8 cellular contexts compared by ENCODE assay signal in genomic region chr5:77972545-77973252, GRCh38.
DNase-seq lines count a peak whose midpoint lies in the region; ATAC-seq, FAIRE-seq and TF ChIP-seq lines count a peak whose summit lies in the region.

No MANE protein-coding gene starts in this region.

- TF ChIP-seq POLR2A in IMR-90 (IDR thresholded peaks at IDR 0.05; ENCODE audit: low read depth, low read length) (no peak), K562 (conservative IDR thresholded peaks at IDR 0.05) (no peak)

- H4K5ac ChIP-seq in IMR-90 (ENCODE audit: low read depth, low read length): no peak overlapping the region

- H2AFZ ChIP-seq in IMR-90 (replicated peaks; ENCODE audit: low read length, poor library complexity) (peak overlapping the region; percentile 80), K562 (ENCODE audit: low read depth, low read length) (no peak overlapping the region), Karpas-422 (ENCODE audit: low read length) (no peak overlapping the region)

- H3K9me1 ChIP-seq in IMR-90 (ENCODE audit: insufficient read depth, low read length) (no peaks in the 10 kb centered on the region), K562 (ENCODE audit: control insufficient read depth, insufficient read depth, low read length) (no peaks in the 10 kb centered on the region)

- peak overlapping the region; percentile 13 for H2AK9ac ChIP-seq in IMR-90 (replicated peaks; ENCODE audit: low read depth, low read length, poor library complexity)

- H3K36me3 ChIP-seq in IMR-90 (ENCODE audit: control insufficient read depth, insufficient read depth, low read length) (no peaks in the 10 kb centered on the region), K562 (ENCODE audit: control insufficient read depth, insufficient read depth, low read length) (no peaks in the 10 kb centered on the region), lower lobe of right lung (no peaks in the 10 kb centered on the region), tibial artery (no peaks in the 10 kb centered on the region), Karpas-422 (ENCODE audit: insufficient read depth, low read length) (no peaks in the 10 kb centered on the region)

- H3K18ac ChIP-seq in IMR-90 (ENCODE audit: low read depth, low read length): no peak overlapping the region

- no peaks in the 10 kb centered on the region for H3K79me1 ChIP-seq in IMR-90 (ENCODE audit: low read depth in 1 of 2, low read length in 2 of 2)

- ATAC-seq in IMR-90 (ENCODE audit: low read depth) (peak; percentile 62), K562 (peak; percentile 47; the same call in 1 of the 3 replicates), lower lobe of right lung (peak; percentile 51 to 59)

- H4K8ac ChIP-seq in IMR-90 (ENCODE audit: low read depth in 2 of 2, low read length in 2 of 2): no peak overlapping the region

- intact Hi-C loops in IMR-90 (cut with micrococcal nuclease) (no loop called here), K562 (cut with micrococcal nuclease) (no loop called here), lower lobe of right lung (cut with DNase I) (no loop called here), tibial artery (cut with DNase I; ENCODE audit: low total_unique reads) (no loop called here)

- H3K9ac ChIP-seq in IMR-90 (ENCODE audit: low read depth, low read length) (no peak overlapping the region), K562 (ENCODE audit: insufficient read depth in 1 of 2, low read depth in 2 of 2, low read length in 2 of 2) (no peak overlapping the region), Karpas-422 (ENCODE audit: low read length) (no peak overlapping the region)

- H3K14ac ChIP-seq in IMR-90 (replicated peaks; ENCODE audit: low read depth, low read length): no peak overlapping the region

- POLR2A ChIA-PET in IMR-90 (lab: Charles Lee; ENCODE audit: unreplicated experiment): no interaction called here
- POLR2A ChIA-PET in K562 (lab: Yijun Ruan, JAX): no interaction called here

- H3K27me3 ChIP-seq in IMR-90 (ENCODE audit: control insufficient read depth, insufficient read depth, low read length): peaks cover 69% of the 10 kb centered on the region
- peaks cover 40 to 47% of the 10 kb centered on the region in 2 experiments; a peak in 4 of 5 replicates for H3K27me3 ChIP-seq in K562 (ENCODE audit: control insufficient read depth in 2 of 2, insufficient read depth in 2 of 2, low read length in 2 of 2)
- peaks cover 59% of the 10 kb centered on the region for H3K27me3 ChIP-seq in lower lobe of right lung (ENCODE audit: low read depth)
- peaks cover 0 to 36% of the 10 kb centered on the region in 2 donors for H3K27me3 ChIP-seq in tibial artery
- no peaks in the 10 kb centered on the region for H3K27me3 ChIP-seq in Karpas-422 (ENCODE audit: low read length)

- H3K27ac ChIP-seq in IMR-90 (ENCODE audit: insufficient read depth, low read length) (no peak overlapping the region), K562 (ENCODE audit: extremely low read depth, low read depth, low read length) (no peak overlapping the region), lower lobe of right lung (no peak overlapping the region), tibial artery (no peak overlapping the region), Karpas-422 (ENCODE audit: low read length) (no peak overlapping the region)

- H3K4ac ChIP-seq in IMR-90 (ENCODE audit: low read depth, low read length): no peak overlapping the region

- TF ChIP-seq CTCF in IMR-90 (conservative IDR thresholded peaks at IDR 0.05; ENCODE audit: low read depth, low read length): peak; percentile 29
- no peak for TF ChIP-seq CTCF in K562 (IDR thresholded peaks at IDR 0.05 in 2 of 3, conservative IDR thresholded peaks at IDR 0.05 in 1 of 3; ENCODE audit: insufficient read depth in 2 of 3, low read depth in 1 of 3, low read length in 3 of 3)
- no peak for TF ChIP-seq CTCF in lower lobe of right lung (IDR thresholded peaks at IDR 0.05)
- no peak for TF ChIP-seq CTCF in tibial artery (IDR thresholded peaks at IDR 0.05)

- no peak overlapping the region for H2AK5ac ChIP-seq in IMR-90 (ENCODE audit: low read depth, low read length)

- no peak overlapping the region for H4K91ac ChIP-seq in IMR-90 (ENCODE audit: insufficient read depth, low read depth, low read length)

- no peak for TF ChIP-seq EP300 in K562 (IDR thresholded peaks at IDR 0.05; ENCODE audit: low read length)

- peak; percentile 65 for DNase-seq in activated CD8-positive, alpha-beta memory T cell treated with anti-CD3 and anti-CD28 coated beads for 24 hours
- DNase-seq in activated CD8-positive, alpha-beta memory T cell treated with anti-CD3 and anti-CD28 coated beads, Interleukin-2, amount 50 U/mL, for 4 hours: no peak
- DNase-seq in IMR-90 (no peak), K562 (ENCODE audit: extremely low read depth in 1 of 4, low spot score in 3 of 4) (peak in 1 of 4 experiments; percentile 23), lower lobe of right lung (no peak), tibial artery (no peak), NCI-H2029 (lab: John Stamatoyannopoulos, UW) (no peak), Karpas-422 (no peak)

- dilution Hi-C loops in IMR-90 (cut with HindIII; ENCODE audit: low sequenced_read_pairs, unreplicated experiment): no loop called here

- TF ChIP-seq RAD21 in IMR-90 (IDR thresholded peaks at IDR 0.05; ENCODE audit: low read length) (peak; percentile 36; the same call in 1 of the 2 replicates), K562 (CRISPR knock-in tag; conservative IDR thresholded peaks at IDR 0.05 in 1 of 2, IDR thresholded peaks at IDR 0.05 in 1 of 2) (no peak)

- CTCF ChIA-PET in IMR-90 (lab: Yijun Ruan, JAX) (interaction anchor here (1.3 kb wide), 1 partner anchor 10 kb away, joined by 3 read pairs; no protein-coding TSS in a partner anchor), K562 (lab: Yijun Ruan, JAX; ENCODE audit: low intra/inter-chr PET ratio) (interaction anchor here (1.2 kb wide), 1 partner anchor 106 kb away, joined by 3 read pairs; no protein-coding TSS in a partner anchor)

- H3K4me2 ChIP-seq in IMR-90 (ENCODE audit: low read depth, low read length): peak overlapping the region; percentile 78
- no peak overlapping the region for H3K4me2 ChIP-seq in K562 (ENCODE audit: insufficient read depth, low read length)
- H3K4me2 ChIP-seq in Karpas-422 (ENCODE audit: low read depth, low read length, poor library complexity, severe bottlenecking): no peak overlapping the region

- no peak overlapping the region for H2BK5ac ChIP-seq in IMR-90 (ENCODE audit: low read depth, low read length, poor library complexity, severe bottlenecking)

- H3K23ac ChIP-seq in IMR-90 (ENCODE audit: low read depth, low read length): no peak overlapping the region

- no peak overlapping the region for H2BK120ac ChIP-seq in IMR-90 (ENCODE audit: low read depth, low read length)

- H4K20me1 ChIP-seq in IMR-90 (ENCODE audit: insufficient read depth, low read length) (no peaks in the 10 kb centered on the region), K562 (replicated peaks; ENCODE audit: control insufficient read depth, insufficient read depth, low read length) (no peaks in the 10 kb centered on the region), Karpas-422 (ENCODE audit: insufficient read depth, low read depth, low read length) (no peaks in the 10 kb centered on the region)

- BruUV-seq in IMR-90 (replicated peaks; lab: Mats Ljungman, UMichigan) (no TSS peak), K562 (replicated peaks; lab: Mats Ljungman, UMichigan) (no TSS peak)

- H2BK15ac ChIP-seq in IMR-90 (ENCODE audit: low read depth, low read length): no peak overlapping the region

- H3K79me2 ChIP-seq in K562 (ENCODE audit: control insufficient read depth, insufficient read depth, low read length): no peaks in the 10 kb centered on the region
- no peaks in the 10 kb centered on the region for H3K79me2 ChIP-seq in Karpas-422 (ENCODE audit: low read length)

- no peak for FAIRE-seq in K562 (lab: Jason Lieb, UNC)

- no peaks in the 10 kb centered on the region for H3K9me2 ChIP-seq in Karpas-422 (replicated peaks; ENCODE audit: insufficient read depth, low read length)

- WGBS in IMR-90 (ENCODE audit: extremely low coverage in 2 of 2, insufficient read length in 1 of 2), 2 experiments: 4% methylated on average over 12 of the region's 54 CpGs; no CpG with 5 or more reads in 1 of the 2 experiments
- 35% methylated on average over 41 of the region's 54 CpGs for WGBS in K562 (ENCODE audit: insufficient coverage, low coverage, missing lambda C conversion rate)

- H3K4me3 ChIP-seq in IMR-90 (ENCODE audit: insufficient read depth, low read depth, low read length) (peak overlapping the region; percentile 20; the same call in 1 of the 2 replicates), K562 (no peak overlapping the region), lower lobe of right lung (peak overlapping the region; percentile 40), tibial artery (peak overlapping the region; percentile 43 to 51), Karpas-422 (ENCODE audit: low read length) (no peak overlapping the region)

- in situ Hi-C loops in IMR-90 (cut with MboI; ENCODE audit: low sequenced_read_pairs): no loop called here
- in situ Hi-C loops in K562 (cut with MboI): no loop called here

- no peak overlapping the region for H3K56ac ChIP-seq in IMR-90 (ENCODE audit: extremely low read depth, insufficient read depth, low read length)

- H3K4me1 ChIP-seq in IMR-90 (ENCODE audit: control insufficient read depth, insufficient read depth, low read length): no peaks in the 10 kb centered on the region
- peaks cover 0 to 12% of the 10 kb centered on the region in 2 experiments; a peak in 2 of 5 replicates for H3K4me1 ChIP-seq in K562 (replicated peaks in 1 of 2; ENCODE audit: control insufficient read depth in 2 of 2, insufficient read depth in 2 of 2, low read length in 2 of 2)
- H3K4me1 ChIP-seq in lower lobe of right lung: peaks cover 19% of the 10 kb centered on the region
- peaks cover 0 to 19% (median 13%) of the 10 kb centered on the region in 4 donors for H3K4me1 ChIP-seq in tibial artery
- H3K4me1 ChIP-seq in Karpas-422 (ENCODE audit: low read length): no peaks in the 10 kb centered on the region

- no peaks in the 10 kb centered on the region for H3K9me3 ChIP-seq in IMR-90 (ENCODE audit: control insufficient read depth, insufficient read depth, low read length)
- no peaks in the 10 kb centered on the region for H3K9me3 ChIP-seq in K562 (replicated peaks; ENCODE audit: control insufficient read depth, insufficient read depth, low read depth, low read length)
- H3K9me3 ChIP-seq in lower lobe of right lung: no peaks in the 10 kb centered on the region
- no peaks in the 10 kb centered on the region for H3K9me3 ChIP-seq in tibial artery
- no peaks in the 10 kb centered on the region for H3K9me3 ChIP-seq in Karpas-422 (ENCODE audit: low read length)

- H2BK20ac ChIP-seq in IMR-90 (ENCODE audit: low read depth, low read length): no peak overlapping the region

TF ChIP-seq in IMR-90, 13 proteins besides CTCF, POLR2A, EP300 and RAD21 (continues in another document):
- TF ChIP-seq CHD1 (IDR thresholded peaks at IDR 0.05; ENCODE audit: low read depth, low read length) (no peak), MXI1 (IDR thresholded peaks at IDR 0.05; ENCODE audit: borderline replicate concordance, low read depth, low read length) (no peak), BHLHE40 (IDR thresholded peaks at IDR 0.05; ENCODE audit: low read depth, low read length) (no peak)

TF ChIP-seq in K562, 482 proteins besides CTCF, POLR2A, EP300 and RAD21 (continues in another document):
- TF ChIP-seq ZNF586 (CRISPR knock-in tag; conservative IDR thresholded peaks at IDR 0.05): no peak

Comparison
In these comparisons a context has a peak if more than half of its experiments do, and no peak if none do; other contexts are left out.
1. H3K4me3 ChIP-seq: peak in IMR-90 (single experiment), lower lobe of right lung (single experiment) and tibial artery (2 of 2); none in K562 (single experiment) and Karpas-422 (single experiment).
2. Peak in every context shown above with its lines, with median percentiles within 50 percentile points of each other: ATAC-seq.